In the genomic region with DNA sequence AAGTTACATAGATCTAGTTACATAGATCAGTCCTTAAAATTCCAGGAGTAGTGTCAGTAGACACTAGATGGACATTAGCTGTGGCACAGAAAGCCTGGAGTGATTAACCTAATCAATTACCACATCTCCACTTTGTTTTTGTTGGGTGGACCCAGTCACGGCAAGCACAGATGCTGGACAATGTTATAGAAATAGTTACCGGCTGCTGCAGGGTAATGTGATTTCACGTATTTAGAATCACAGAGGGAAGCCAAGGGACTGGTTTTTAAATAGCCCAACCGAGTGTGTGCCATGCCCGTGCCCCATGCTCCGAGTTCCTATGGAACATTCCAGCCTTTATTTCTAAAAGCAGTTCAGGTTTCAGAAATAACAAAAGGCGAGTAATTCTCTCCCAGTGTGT, we compare ENCODE assay signal across 18 cellular contexts. TPM values are rescaled to one million over a fixed set of nuclear protein-coding genes. Genes with fewer than 3 reads are reported as not detected.
"Had no signal": no experiment of that assay in that cellular context is flagged by ENCODE, and none has a peak within 500 bp of the region (broad histone marks: within the 10 kb centered on the region; RNA-seq: fewer than 3 reads in every experiment).

No MANE protein-coding gene starts in this region.

- H3K9me3 ChIP-seq: mucosa of descending colon, SJSA1, suprapubic skin had no signal

- H3K27ac Mint-ChIP-seq: activated naive CD4-positive, alpha-beta T cell treated with anti-CD3 and anti-CD28 coated beads, Interleukin-2, amount 10 ng/mL, durations not matched to agents 7 days and 5 days; activated T-helper 17 cell treated with anti-CD3 and anti-CD28 coated beads, Interleukin-2, amount 50 U/mL, for 72 hours; natural killer cell had no signal

- H3K9me3 Mint-ChIP-seq: activated naive CD4-positive, alpha-beta T cell treated with anti-CD3 and anti-CD28 coated beads, Interleukin-2, amount 10 ng/mL, durations not matched to agents 7 days and 5 days; activated T-helper 17 cell treated with anti-CD3 and anti-CD28 coated beads, Interleukin-2, amount 50 U/mL, for 72 hours; natural killer cell had no signal

- H3K27me3 ChIP-seq: brain microvascular endothelial cell, SJSA1 had no signal

- H3K27ac ChIP-seq: brain microvascular endothelial cell, epithelial cell of prostate, hepatocyte, SJSA1, suprapubic skin had no signal

- H3K79me2 ChIP-seq: hepatocyte had no signal

- H3K36me3 ChIP-seq: brain microvascular endothelial cell, SJSA1, suprapubic skin had no signal

- H3K4me1 Mint-ChIP-seq: activated naive CD4-positive, alpha-beta T cell treated with anti-CD3 and anti-CD28 coated beads, Interleukin-2, amount 10 ng/mL, durations not matched to agents 7 days and 5 days; natural killer cell had no signal

- H3K4me3 Mint-ChIP-seq: activated naive CD4-positive, alpha-beta T cell treated with anti-CD3 and anti-CD28 coated beads, Interleukin-2, amount 10 ng/mL, durations not matched to agents 7 days and 5 days; activated T-helper 17 cell treated with anti-CD3 and anti-CD28 coated beads, Interleukin-2, amount 50 U/mL, for 72 hours; natural killer cell had no signal

- H3K36me3 Mint-ChIP-seq: activated naive CD4-positive, alpha-beta T cell treated with anti-CD3 and anti-CD28 coated beads, Interleukin-2, amount 10 ng/mL, durations not matched to agents 7 days and 5 days; natural killer cell had no signal

- H2AFZ ChIP-seq: hepatocyte had no signal

- H3K4me2 ChIP-seq: hepatocyte had no signal

- DNase-seq: activated CD4-positive, alpha-beta T cell treated with anti-CD3 and anti-CD28 coated beads, Interleukin-2, amount 50 U/mL, for 1 hour; activated naive CD4-positive, alpha-beta T cell treated with anti-CD3 and anti-CD28 coated beads, Interleukin-2, amount 10 ng/mL, durations not matched to agents 7 days and 5 days; activated T-cell treated with anti-CD3 and anti-CD28 coated beads for 4 hours; brain microvascular endothelial cell; effector memory CD4-positive, alpha-beta T cell; mammary epithelial cell; mucosa of descending colon; natural killer cell; stimulated activated CD4-positive, alpha-beta T cell treated with anti-CD3 and anti-CD28 coated beads, Interleukin-2, amount 100 ng/mL, for 48 hours; stimulated activated naive CD8-positive, alpha-beta T cell treated with anti-CD3 and anti-CD28 coated beads, Interleukin-15, Interleukin-2, amounts not matched to agents 100 U/mL and 50 U/mL, for 24 hours; T-helper 1 cell had no signal

- H3K4me3 ChIP-seq: hepatocyte, mucosa of descending colon, SJSA1, suprapubic skin had no signal

RNA-seq across cellular contexts. Expression of gene LGI1, which starts 2.8 kb away (rescaled TPM):
- total RNA-seq: activated CD8-positive, alpha-beta memory T cell treated with anti-CD3 and anti-CD28 coated beads for 36 hours; activated T-helper 17 cell treated with anti-CD3 and anti-CD28 coated beads, Interleukin-2, amount 50 U/mL, for 72 hours; mammary epithelial cell; natural killer cell; pulmonary artery endothelial cell; suprapubic skin had no signal
- polyA plus RNA-seq: mammary epithelial cell had no signal
